In genomic region chr10:78528749-78529204, GRCh38 we compare ENCODE assay signal across 17 cellular contexts.
DNase-seq lines count a peak whose midpoint lies in the region; ATAC-seq, FAIRE-seq and TF ChIP-seq lines count a peak whose summit lies in the region.
"Had no signal": no experiment of that assay in that cellular context is flagged by ENCODE, and none has a peak within 500 bp of the region (broad histone marks: within the 10 kb centered on the region; RNA-seq: fewer than 3 reads in every experiment).

No MANE protein-coding gene starts in this region.

- no peaks in the 10 kb centered on the region for H3K79me2 ChIP-seq in HepG2 (ENCODE audit: insufficient read depth, low read length)

- peak overlapping the region; percentile 1 to 42 (median 31); a peak in 5 of 6 replicates for H3K4me3 ChIP-seq in HepG2 (replicated peaks in 1 of 3; ENCODE audit: insufficient read depth in 1 of 3, low read depth in 2 of 3, low read length in 3 of 3)
- H3K4me3 ChIP-seq: lower lobe of right lung had no signal

- peak in 1 of 2 experiments; percentile 90; a peak in 2 of 4 replicates for TF ChIP-seq EP300 in HepG2 (IDR thresholded peaks at IDR 0.05; ENCODE audit: low read depth in 2 of 2, low read length in 2 of 2)
- TF ChIP-seq EP300 in HepG2 (CRISPR knock-in tag; IDR thresholded peaks at IDR 0.05; ENCODE audit: borderline replicate concordance): peak; percentile 23; the same call in 1 of the 2 replicates

- POLR2A ChIA-PET in HepG2 (lab: Yijun Ruan, JAX): interaction anchor here (0.7 to 1.5 kb wide), 9 partner anchors 10 to 444 kb away, joined by 3 to 12 read pairs (median 4); no protein-coding TSS in a partner anchor

- peak; percentile 98 for FAIRE-seq in HepG2 (lab: Jason Lieb, UNC)
- FAIRE-seq: GM19239 had no signal

- no peak; the same call in 1 of the 2 replicates for TF ChIP-seq RAD21 in HepG2 (CRISPR knock-in tag; IDR thresholded peaks at IDR 0.05)

- CTCF ChIA-PET in HepG2 (lab: Yijun Ruan, JAX; ENCODE audit: low intra/inter-chr PET ratio, low total read pairs): no interaction called here

- TF ChIP-seq POLR2A in HepG2 (IDR thresholded peaks at IDR 0.05; ENCODE audit: insufficient read depth in 1 of 2, low read depth in 2 of 2, low read length in 2 of 2) (no peak), GM18505 (IDR thresholded peaks at IDR 0.05; ENCODE audit: borderline replicate concordance, extremely low read depth, insufficient read depth, insufficient read length) (no peak)

- H3K9ac ChIP-seq in HepG2 (ENCODE audit: insufficient read depth, low read depth, low read length): peak overlapping the region; percentile 34

- H3K27me3 ChIP-seq in HepG2 (ENCODE audit: control insufficient read depth in 1 of 2, insufficient read depth in 2 of 2, low read length in 2 of 2): no peaks in the 10 kb centered on the region

- H3K4me2 ChIP-seq in HepG2 (ENCODE audit: low read depth, low read length): peak overlapping the region; percentile 57

- ATAC-seq in HepG2: peak; percentile 97
- no peak for ATAC-seq in GM18505 (IDR thresholded peaks at IDR 0.05; ENCODE audit: unreplicated experiment)
- ATAC-seq in GM21786 (IDR thresholded peaks at IDR 0.05; ENCODE audit: unreplicated experiment): no peak
- ATAC-seq: CD8-positive, alpha-beta T cell; lower lobe of right lung; stimulated activated naive B cell treated with anti-CD40 and anti-IgM and Interleukin-4, amounts not matched to agents 10 μg/mL and 1 μg/mL and 100 μg/mL, for 72 hours had no signal

- WGBS in HepG2 (ENCODE audit: low lambda C conversion rate): 1% methylated on average over 13 of the region's 13 CpGs

- DNase-seq in COR-L47 (lab: John Stamatoyannopoulos, UW): peak; percentile 22
- DNase-seq in NCI-H1417 treated with DMSO at 0.1 percent for 48 hours (lab: John Stamatoyannopoulos, UW): peak; percentile 32
- DNase-seq in NCI-H774 (lab: John Stamatoyannopoulos, UW): peak; percentile 96
- DNase-seq in HepG2 (ENCODE audit: low spot score): peak; percentile 95
- no peak for DNase-seq in epidermal melanocyte (ENCODE audit: insufficient read length, low spot score)
- no peak for DNase-seq in HPDE6-E6E7 (ENCODE audit: extremely low spot score)
- DNase-seq: ACHN; activated CD8-positive, alpha-beta memory T cell treated with anti-CD3 and anti-CD28 coated beads for 24 hours; CD8-positive, alpha-beta T cell; hippocampal formation; IMR-90; lower lobe of right lung; NCI-H1694; stimulated activated naive B cell treated with anti-CD40 and anti-IgM and Interleukin-4, amounts not matched to agents 10 μg/mL and 1 μg/mL and 100 μg/mL, for 72 hours had no signal

- TF ChIP-seq CTCF in HepG2 (CRISPR knock-in tag; IDR thresholded peaks at IDR 0.05): peak; percentile 19; the same call in 1 of the 2 replicates

- intact Hi-C loops in HepG2 (cut with micrococcal nuclease; ENCODE audit: unreplicated experiment): no loop called here

- H4K20me1 ChIP-seq in HepG2 (ENCODE audit: insufficient read depth, low read length): no peaks in the 10 kb centered on the region

- BruUV-seq in HepG2 (replicated peaks; lab: Mats Ljungman, UMichigan): no TSS peak

- H3K27ac ChIP-seq in HepG2 (ENCODE audit: extremely low read length, insufficient read depth, low read length): peak overlapping the region; percentile 64
- H3K27ac ChIP-seq: lower lobe of right lung had no signal

- peaks cover 71% of the 10 kb centered on the region for H3K4me1 ChIP-seq in HepG2 (ENCODE audit: insufficient read depth, low read length)

- no peaks in the 10 kb centered on the region for H3K9me3 ChIP-seq in HepG2 (ENCODE audit: low read length)
- H3K9me3 ChIP-seq: lower lobe of right lung had no signal

- in situ Hi-C loops in HepG2 (cut with HindIII; ENCODE audit: extremely low pct_ligation_motif_present, low pct_unique_long_range_greater_than_20kb): no loop called here

- peak overlapping the region; percentile 80 for H2AFZ ChIP-seq in HepG2 (ENCODE audit: low read length)

- H3K36me3 ChIP-seq in HepG2 (replicated peaks in 1 of 2; ENCODE audit: control insufficient read depth in 1 of 2, insufficient read depth in 2 of 2, low read length in 2 of 2): no peaks in the 10 kb centered on the region
- H3K36me3 ChIP-seq: lower lobe of right lung had no signal

TF ChIP-seq in HepG2, 621 proteins besides CTCF, POLR2A, EP300 and RAD21 (continues in another document):
- TF ChIP-seq, protein P1, sequence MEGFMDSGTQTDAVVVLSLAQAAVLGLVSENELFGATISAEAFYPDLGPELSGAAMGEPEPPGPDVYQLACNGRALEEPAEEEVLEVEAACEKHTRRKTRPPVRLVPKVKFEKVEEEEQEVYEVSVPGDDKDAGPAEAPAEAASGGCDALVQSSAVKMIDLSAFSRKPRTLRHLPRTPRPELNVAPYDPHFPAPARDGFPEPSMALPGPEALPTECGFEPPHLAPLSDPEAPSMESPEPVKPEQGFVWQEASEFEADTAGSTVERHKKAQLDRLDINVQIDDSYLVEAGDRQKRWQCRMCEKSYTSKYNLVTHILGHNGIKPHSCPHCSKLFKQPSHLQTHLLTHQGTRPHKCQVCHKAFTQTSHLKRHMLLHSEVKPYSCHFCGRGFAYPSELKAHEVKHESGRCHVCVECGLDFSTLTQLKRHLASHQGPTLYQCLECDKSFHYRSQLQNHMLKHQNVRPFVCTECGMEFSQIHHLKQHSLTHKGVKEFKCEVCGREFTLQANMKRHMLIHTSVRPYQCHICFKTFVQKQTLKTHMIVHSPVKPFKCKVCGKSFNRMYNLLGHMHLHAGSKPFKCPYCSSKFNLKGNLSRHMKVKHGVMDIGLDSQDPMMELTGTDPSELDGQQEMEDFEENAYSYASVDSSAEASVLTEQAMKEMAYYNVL (CRISPR knock-in tag; IDR thresholded peaks at IDR 0.05; ENCODE audit: borderline replicate concordance): peak; percentile 98
- TF ChIP-seq ZNF121 (CRISPR knock-in tag; IDR thresholded peaks at IDR 0.05) (0 out of 2 replicates have a peak, but pooled peaks have one; percentile 23), ATM (IDR thresholded peaks at IDR 0.05; ENCODE audit: borderline replicate concordance) (no peak), HMG20B (CRISPR knock-in tag; conservative IDR thresholded peaks at IDR 0.05) (peak; percentile 85), ELF4 (CRISPR knock-in tag; IDR thresholded peaks at IDR 0.05; ENCODE audit: borderline replicate concordance) (peak; percentile 82; the same call in 1 of the 2 replicates), ZNF724P (CRISPR knock-in tag; IDR thresholded peaks at IDR 0.05; ENCODE audit: borderline replicate concordance) (no peak), ZBED4 (CRISPR knock-in tag; IDR thresholded peaks at IDR 0.05; ENCODE audit: borderline replicate concordance) (peak; percentile 42; the same call in 1 of the 2 replicates), GTF2F1 (IDR thresholded peaks at IDR 0.05; ENCODE audit: low read length) (no peak), PITX1 (CRISPR knock-in tag; IDR thresholded peaks at IDR 0.05) (peak; percentile 94), ATF1 (CRISPR knock-in tag; IDR thresholded peaks at IDR 0.05) (peak; percentile 84), AKAP8 (CRISPR knock-in tag; IDR thresholded peaks at IDR 0.05) (no peak)
- TF ChIP-seq, protein P2, sequence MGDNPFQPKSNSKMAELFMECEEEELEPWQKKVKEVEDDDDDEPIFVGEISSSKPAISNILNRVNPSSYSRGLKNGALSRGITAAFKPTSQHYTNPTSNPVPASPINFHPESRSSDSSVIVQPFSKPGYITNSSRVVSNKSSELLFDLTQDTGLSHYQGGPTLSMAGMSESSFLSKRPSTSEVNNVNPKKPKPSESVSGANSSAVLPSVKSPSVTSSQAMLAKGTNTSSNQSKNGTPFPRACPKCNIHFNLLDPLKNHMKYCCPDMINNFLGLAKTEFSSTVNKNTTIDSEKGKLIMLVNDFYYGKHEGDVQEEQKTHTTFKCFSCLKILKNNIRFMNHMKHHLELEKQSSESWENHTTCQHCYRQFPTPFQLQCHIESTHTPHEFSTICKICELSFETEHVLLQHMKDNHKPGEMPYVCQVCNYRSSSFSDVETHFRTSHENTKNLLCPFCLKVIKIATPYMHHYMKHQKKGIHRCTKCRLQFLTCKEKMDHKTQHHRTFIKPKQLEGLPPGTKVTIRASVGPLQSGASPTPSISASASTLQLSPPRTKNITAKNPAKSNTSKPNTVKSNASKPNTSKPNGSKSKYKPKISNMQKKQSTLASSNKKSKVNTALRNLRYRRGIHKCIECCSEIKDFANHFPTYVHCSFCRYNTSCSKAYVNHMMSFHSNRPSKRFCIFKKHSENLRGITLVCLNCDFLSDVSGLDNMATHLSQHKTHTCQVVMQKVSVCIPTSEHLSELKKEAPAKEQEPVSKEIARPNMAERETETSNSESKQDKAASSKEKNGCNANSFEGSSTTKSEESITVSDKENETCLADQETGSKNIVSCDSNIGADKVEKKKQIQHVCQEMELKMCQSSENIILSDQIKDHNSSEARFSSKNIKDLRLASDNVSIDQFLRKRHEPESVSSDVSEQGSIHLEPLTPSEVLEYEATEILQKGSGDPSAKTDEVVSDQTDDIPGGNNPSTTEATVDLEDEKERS (CRISPR knock-in tag; IDR thresholded peaks at IDR 0.05): 0 out of 2 replicates have a peak, but pooled peaks have one; percentile 50

Comparison
In these comparisons a context has a peak if more than half of its experiments do, and no peak if none do; other contexts are left out.
1. DNase-seq: peak in COR-L47 (single experiment), NCI-H1417 treated with DMSO at 0.1 percent for 48 hours (single experiment), NCI-H774 (single experiment) and HepG2 (single experiment); none in epidermal melanocyte (single experiment) and HPDE6-E6E7 (single experiment).